25 cellular contexts compared by ENCODE assay signal in genomic region chr5:76781775-76782174, GRCh38. TPM values are rescaled to one million over a fixed set of nuclear protein-coding genes. Genes with fewer than 3 reads are reported as not detected.
DNase-seq lines count a peak whose midpoint lies in the region; ATAC-seq, FAIRE-seq and TF ChIP-seq lines count a peak whose summit lies in the region.
"Had no signal": no experiment of that assay in that cellular context is flagged by ENCODE, and none has a peak within 500 bp of the region (broad histone marks: within the 10 kb centered on the region; RNA-seq: fewer than 3 reads in every experiment).

No MANE protein-coding gene starts in this region.

- H3K27me3 ChIP-seq in IMR-90 (ENCODE audit: control insufficient read depth, insufficient read depth, low read length): no peaks in the 10 kb centered on the region
- H3K27me3 ChIP-seq in H1 (replicated peaks in 1 of 4; ENCODE audit: control insufficient read depth in 3 of 4, extremely low read depth in 1 of 4, insufficient read depth in 3 of 4, low read length in 3 of 4): no peaks in the 10 kb centered on the region
- H3K27me3 ChIP-seq in neural progenitor cell: no peaks in the 10 kb centered on the region
- H3K27me3 ChIP-seq in SK-N-SH (ENCODE audit: insufficient read depth): no peaks in the 10 kb centered on the region
- H3K27me3 ChIP-seq: SJCRH30 had no signal

- no peaks in the 10 kb centered on the region for H3K36me3 Mint-ChIP-seq in neural progenitor cell
- H3K36me3 Mint-ChIP-seq: CD8-positive, alpha-beta T cell had no signal

- H3K9me3 ChIP-seq in IMR-90 (ENCODE audit: control insufficient read depth, insufficient read depth, low read length) (no peaks in the 10 kb centered on the region), H1 (ENCODE audit: insufficient read depth in 2 of 2, low read depth in 1 of 2, low read length in 1 of 2) (no peaks in the 10 kb centered on the region), neural progenitor cell (ENCODE audit: low read depth) (no peaks in the 10 kb centered on the region), SK-N-SH (no peaks in the 10 kb centered on the region)
- H3K9me3 ChIP-seq: SJCRH30 had no signal

- H3K4me3 Mint-ChIP-seq in neural progenitor cell: no peak overlapping the region
- H3K4me3 Mint-ChIP-seq: B cell; CD8-positive, alpha-beta T cell; IgD-negative memory B cell had no signal

- no peaks in the 10 kb centered on the region for H3K36me3 ChIP-seq in IMR-90 (ENCODE audit: control insufficient read depth, insufficient read depth, low read length)
- no peaks in the 10 kb centered on the region for H3K36me3 ChIP-seq in H1 (ENCODE audit: control insufficient read depth in 2 of 4, insufficient read depth in 4 of 4, low read length in 3 of 4)
- H3K36me3 ChIP-seq in neural progenitor cell: no peaks in the 10 kb centered on the region
- H3K36me3 ChIP-seq in SK-N-SH (replicated peaks in 1 of 2; ENCODE audit: control insufficient read depth in 1 of 2, insufficient read depth in 2 of 2, low read length in 1 of 2): no peaks in the 10 kb centered on the region
- H3K36me3 ChIP-seq: SJCRH30 had no signal

- dilution Hi-C loops in IMR-90 (cut with HindIII; ENCODE audit: low sequenced_read_pairs, unreplicated experiment): no loop called here

- no peak for ATAC-seq in IMR-90 (ENCODE audit: low read depth)
- no peak for ATAC-seq in HG03571 (IDR thresholded peaks at IDR 0.05; ENCODE audit: unreplicated experiment)
- ATAC-seq: CD8-positive, alpha-beta T cell; GM12878; Right ventricle myocardium inferior had no signal

- TF ChIP-seq RAD21 in IMR-90 (IDR thresholded peaks at IDR 0.05; ENCODE audit: low read length) (no peak), H1 (IDR thresholded peaks at IDR 0.05 in 1 of 2, conservative IDR thresholded peaks at IDR 0.05 in 1 of 2; ENCODE audit: low read depth in 2 of 2, low read length in 2 of 2) (no peak), SK-N-SH (IDR thresholded peaks at IDR 0.05; ENCODE audit: low read length) (no peak)

- H3K4me2 ChIP-seq in IMR-90 (ENCODE audit: low read depth, low read length) (no peak overlapping the region), H1 (ENCODE audit: insufficient read depth in 1 of 2, low read depth in 2 of 2, low read length in 2 of 2) (no peak overlapping the region), neural progenitor cell (no peak overlapping the region), SK-N-SH (no peak overlapping the region)
- H3K4me2 ChIP-seq: KMS-11 had no signal

- no peak overlapping the region for H3K4me3 ChIP-seq in IMR-90 (ENCODE audit: insufficient read depth, low read depth, low read length)
- H3K4me3 ChIP-seq in H1 (ENCODE audit: extremely low read depth in 1 of 4, insufficient read depth in 2 of 4, low read depth in 3 of 4, low read length in 4 of 4): no peak overlapping the region
- no peak overlapping the region for H3K4me3 ChIP-seq in neural progenitor cell
- no peak overlapping the region for H3K4me3 ChIP-seq in SK-N-SH (ENCODE audit: low read depth in 2 of 2, low read length in 1 of 2)
- H3K4me3 ChIP-seq: GM12878, SJCRH30 had no signal

- no peaks in the 10 kb centered on the region for H3K23me2 ChIP-seq in H1 (ENCODE audit: low read depth, low read length)

- H2AFZ ChIP-seq in IMR-90 (replicated peaks; ENCODE audit: low read length, poor library complexity): no peak overlapping the region
- 0 out of 2 replicates have a peak overlapping the region, but pooled peaks have one; percentile 14 for H2AFZ ChIP-seq in H1 (ENCODE audit: low read length)
- H2AFZ ChIP-seq in neural progenitor cell (replicated peaks): peak overlapping the region; percentile 68
- no peak overlapping the region; the same call in 1 of the 2 replicates for H2AFZ ChIP-seq in SK-N-SH (ENCODE audit: low read depth)

- CTCF ChIA-PET in IMR-90 (lab: Yijun Ruan, JAX) (interaction anchor here (0.6 kb wide), 1 partner anchor 180 kb away, joined by 7 read pairs; no protein-coding TSS in a partner anchor), H1 (lab: Charles Lee; ENCODE audit: partially characterized antibody) (interaction anchor here (0.6 to 1.1 kb wide), 2 partner anchors 37 kb away, joined by 3 read pairs; partner anchors contain the start of gene F2RL1), SK-N-SH (lab: Yijun Ruan, JAX) (no interaction called here)

- H3K56ac ChIP-seq in IMR-90 (ENCODE audit: extremely low read depth, insufficient read depth, low read length) (no peak overlapping the region), H1 (replicated peaks; ENCODE audit: insufficient read length, low read depth, low read length) (no peak overlapping the region)

- DNase-seq in IMR-90 (no peak), H1 (ENCODE audit: low read depth in 1 of 2, low spot score in 2 of 2) (no peak), neural progenitor cell (ENCODE audit: low spot score) (no peak), SK-N-SH (no peak), NCI-H1694 (lab: John Stamatoyannopoulos, UW) (no peak)
- DNase-seq in stimulated activated CD8-positive, alpha-beta memory T cell treated with anti-CD3 and anti-CD28 coated beads, Interleukin-4, amount 100 ng/mL, for 48 hours: no peak
- DNase-seq: Caco-2; CD8-positive, alpha-beta T cell; GDM1; NCI-H1092; NCI-H1436; NCI-H187 treated with DMSO at 0.1 percent for 48 hours; NCI-H2171 treated with DMSO at 0.1 percent for 48 hours; NCI-H345; NCI-H510A treated with DMSO at 0.1 percent for 48 hours; NCI-H748 treated with DMSO at 0.1 percent for 48 hours; SJCRH30 had no signal

- no peaks in the 10 kb centered on the region for H3K9me3 Mint-ChIP-seq in neural progenitor cell
- H3K9me3 Mint-ChIP-seq: CD8-positive, alpha-beta T cell had no signal

- H3K9ac ChIP-seq in IMR-90 (ENCODE audit: low read depth, low read length): no peak overlapping the region
- H3K9ac ChIP-seq in H1 (replicated peaks in 1 of 4; ENCODE audit: extremely low read depth in 1 of 4, low read depth in 3 of 4, low read length in 3 of 4): no peak overlapping the region
- no peak overlapping the region for H3K9ac ChIP-seq in neural progenitor cell
- no peak overlapping the region for H3K9ac ChIP-seq in SK-N-SH
- H3K9ac ChIP-seq: KMS-11 had no signal

- H3K18ac ChIP-seq in IMR-90 (ENCODE audit: low read depth, low read length): no peak overlapping the region
- H3K18ac ChIP-seq in H1 (ENCODE audit: extremely low read depth, low read length): no peak overlapping the region

- FAIRE-seq in H1 (lab: Jason Lieb, UNC): no peak
- FAIRE-seq: GM12878, RCC 7860 had no signal

- H4K8ac ChIP-seq in IMR-90 (ENCODE audit: low read depth in 2 of 2, low read length in 2 of 2) (no peak overlapping the region), H1 (ENCODE audit: extremely low read depth, insufficient read depth, low read length) (no peak overlapping the region)

- TF ChIP-seq EP300 in H1 (IDR thresholded peaks at IDR 0.05; ENCODE audit: borderline replicate concordance in 1 of 2, low read depth in 2 of 2, low read length in 2 of 2): no peak
- no peak for TF ChIP-seq EP300 in SK-N-SH (IDR thresholded peaks at IDR 0.05; ENCODE audit: borderline replicate concordance in 1 of 2, low read depth in 1 of 2, low read length in 1 of 2)

- H3K27ac Mint-ChIP-seq in neural progenitor cell: peak overlapping the region; percentile 27
- H3K27ac Mint-ChIP-seq: B cell; CD8-positive, alpha-beta T cell; IgD-negative memory B cell had no signal

- intact Hi-C loops in IMR-90 (cut with micrococcal nuclease): no loop called here

- POLR2A ChIA-PET in IMR-90 (lab: Charles Lee; ENCODE audit: unreplicated experiment): interaction anchor here (0.6 kb wide), 1 partner anchor 66 kb away, joined by 3 read pairs; no protein-coding TSS in a partner anchor
- POLR2A ChIA-PET in H1 (lab: Charles Lee; ENCODE audit: partially characterized antibody): interaction anchor here (2.5 kb wide), 1 partner anchor 25 kb away, joined by 15 read pairs; no protein-coding TSS in a partner anchor
- POLR2A ChIA-PET in SK-N-SH (lab: Yijun Ruan, JAX): no interaction called here

- H3K9me2 ChIP-seq in SK-N-SH: no peaks in the 10 kb centered on the region

- H4K5ac ChIP-seq in IMR-90 (ENCODE audit: low read depth, low read length) (no peak overlapping the region), H1 (ENCODE audit: insufficient read length, low read depth, low read length) (no peak overlapping the region)

- H2BK15ac ChIP-seq in IMR-90 (ENCODE audit: low read depth, low read length) (no peak overlapping the region), H1 (ENCODE audit: low read length) (no peak overlapping the region)

- no peak for TF ChIP-seq POLR2A in IMR-90 (IDR thresholded peaks at IDR 0.05; ENCODE audit: low read depth, low read length)
- TF ChIP-seq POLR2A in H1 (IDR thresholded peaks at IDR 0.05; ENCODE audit: control extremely low read depth in 1 of 2, low read depth in 2 of 2, low read length in 2 of 2): no peak

- H2AK5ac ChIP-seq in IMR-90 (ENCODE audit: low read depth, low read length) (no peak overlapping the region; the same call in 1 of the 2 replicates), H1 (ENCODE audit: low read depth, low read length) (no peak overlapping the region)

- H3K27me3 Mint-ChIP-seq in neural progenitor cell (ENCODE audit: insufficient read depth, low read depth): peaks cover 5% of the 10 kb centered on the region

- H3K23ac ChIP-seq in IMR-90 (ENCODE audit: low read depth, low read length): no peak overlapping the region
- no peak overlapping the region for H3K23ac ChIP-seq in H1 (ENCODE audit: insufficient read length)

- H2BK12ac ChIP-seq in H1 (ENCODE audit: low read depth, low read length): no peak overlapping the region

- H3K4me1 ChIP-seq in IMR-90 (ENCODE audit: control insufficient read depth, insufficient read depth, low read length) (peaks cover 1% of the 10 kb centered on the region; the same call in 1 of the 2 replicates), H1 (replicated peaks in 1 of 4; ENCODE audit: control insufficient read depth in 3 of 4, insufficient read depth in 4 of 4, low read length in 3 of 4) (peaks cover 1 to 8% (median 3%) of the 10 kb centered on the region in 4 experiments; a peak in 4 of 7 replicates), neural progenitor cell (peaks cover 10% of the 10 kb centered on the region), SK-N-SH (ENCODE audit: control insufficient read depth in 1 of 2, insufficient read depth in 2 of 2, low read depth in 1 of 2, low read length in 1 of 2) (no peaks in the 10 kb centered on the region)
- H3K4me1 ChIP-seq: SJCRH30 had no signal

- BruUV-seq in IMR-90 (replicated peaks; lab: Mats Ljungman, UMichigan): no TSS peak

- H3F3A ChIP-seq in neural progenitor cell (ENCODE audit: low read depth): peaks cover 12% of the 10 kb centered on the region
- H3F3A ChIP-seq in SK-N-SH (replicated peaks; ENCODE audit: insufficient read depth): peaks cover 9% of the 10 kb centered on the region

- no peak overlapping the region for H3K14ac ChIP-seq in IMR-90 (replicated peaks; ENCODE audit: low read depth, low read length)
- H3K14ac ChIP-seq in H1 (ENCODE audit: insufficient read length): no peak overlapping the region

- H3K9me1 ChIP-seq in IMR-90 (ENCODE audit: insufficient read depth, low read length): no peaks in the 10 kb centered on the region

- no peak overlapping the region for H2AK9ac ChIP-seq in IMR-90 (replicated peaks; ENCODE audit: low read depth, low read length, poor library complexity)

- H2BK5ac ChIP-seq in IMR-90 (ENCODE audit: low read depth, low read length, poor library complexity, severe bottlenecking) (no peak overlapping the region), H1 (ENCODE audit: low read depth, low read length) (no peak overlapping the region)

- H4K91ac ChIP-seq in IMR-90 (ENCODE audit: insufficient read depth, low read depth, low read length) (no peak overlapping the region), H1 (replicated peaks; ENCODE audit: insufficient read length, low read length) (no peak overlapping the region)

- TF ChIP-seq CTCF in IMR-90 (conservative IDR thresholded peaks at IDR 0.05; ENCODE audit: low read depth, low read length) (no peak), H1 (IDR thresholded peaks at IDR 0.05; ENCODE audit: control extremely low read depth in 1 of 3, insufficient read depth in 1 of 3, low read depth in 1 of 3, low read length in 3 of 3) (no peak), neural progenitor cell (IDR thresholded peaks at IDR 0.05) (no peak), SK-N-SH (IDR thresholded peaks at IDR 0.05) (no peak)

- WGBS in IMR-90 (ENCODE audit: extremely low coverage in 2 of 2, insufficient read length in 1 of 2), 2 experiments: 100% methylated on average over 1 of the region's 10 CpGs; no CpG with 5 or more reads in 1 of the 2 experiments
- whole genome bisulfite sequencing in H1 (ENCODE audit: extremely low coverage in 1 of 2, insufficient coverage in 1 of 2, insufficient read length in 1 of 2, insufficient replicate concordance in 2 of 2, low coverage in 1 of 2, low lambda C conversion rate in 2 of 2, missing lambda C conversion rate in 1 of 2), 2 experiments: 83% methylated on average over 4 of the region's 10 CpGs; no CpG with 5 or more reads in 1 of the 2 experiments
- 93% methylated on average over 10 of the region's 10 CpGs for WGBS in SK-N-SH (ENCODE audit: low lambda C conversion rate)

- H3K79me1 ChIP-seq in IMR-90 (ENCODE audit: low read depth in 1 of 2, low read length in 2 of 2) (no peaks in the 10 kb centered on the region), H1 (ENCODE audit: low read depth, low read length) (no peaks in the 10 kb centered on the region)

- no peaks in the 10 kb centered on the region for H3K79me2 ChIP-seq in H1 (ENCODE audit: control insufficient read depth in 1 of 2, insufficient read depth in 2 of 2, low read length in 2 of 2)
- H3K79me2 ChIP-seq in neural progenitor cell (ENCODE audit: low read depth): no peaks in the 10 kb centered on the region
- no peaks in the 10 kb centered on the region for H3K79me2 ChIP-seq in SK-N-SH (ENCODE audit: insufficient read depth)

- H2BK20ac ChIP-seq in IMR-90 (ENCODE audit: low read depth, low read length) (0 out of 2 replicates have a peak overlapping the region, but pooled peaks have one; percentile 40), H1 (ENCODE audit: low read length) (no peak overlapping the region)

- in situ Hi-C loops in IMR-90 (cut with MboI; ENCODE audit: low sequenced_read_pairs): no loop called here

- H3K27ac ChIP-seq in IMR-90 (ENCODE audit: insufficient read depth, low read length): no peak overlapping the region
- H3K27ac ChIP-seq in H1 (ENCODE audit: low read depth, low read length): no peak overlapping the region
- H3K27ac ChIP-seq in neural progenitor cell: no peak overlapping the region
- no peak overlapping the region for H3K27ac ChIP-seq in SK-N-SH (ENCODE audit: low read depth in 2 of 2, low read length in 1 of 2)
- H3K27ac ChIP-seq: C4-2B, KMS-11, SJCRH30 had no signal

- H4K20me1 ChIP-seq in IMR-90 (ENCODE audit: insufficient read depth, low read length): no peaks in the 10 kb centered on the region
- no peaks in the 10 kb centered on the region for H4K20me1 ChIP-seq in H1 (replicated peaks in 1 of 2; ENCODE audit: control insufficient read depth in 1 of 2, insufficient read depth in 2 of 2, low read length in 2 of 2)
- no peaks in the 10 kb centered on the region for H4K20me1 ChIP-seq in neural progenitor cell (ENCODE audit: low read depth)
- no peaks in the 10 kb centered on the region for H4K20me1 ChIP-seq in SK-N-SH (ENCODE audit: insufficient read depth)

- no peak overlapping the region for H3K4ac ChIP-seq in IMR-90 (ENCODE audit: low read depth, low read length)
- H3K4ac ChIP-seq in H1 (replicated peaks; ENCODE audit: insufficient read length, low read depth, low read length): no peak overlapping the region

- peaks cover 7% of the 10 kb centered on the region for H3K4me1 Mint-ChIP-seq in neural progenitor cell

- H2BK120ac ChIP-seq in IMR-90 (ENCODE audit: low read depth, low read length): no peak overlapping the region
- no peak overlapping the region for H2BK120ac ChIP-seq in H1 (replicated peaks; ENCODE audit: low read depth, low read length)

RNA-seq across cellular contexts. Expression of gene F2RL1, which starts 37.1 kb away (rescaled TPM):
- total RNA-seq in IMR-90 (2012; rRNA removed) (9.4 and 12.4 TPM in 2 replicates), neural progenitor cell (ENCODE audit: low replicate concordance) (9.3 and 10.6 TPM in 2 replicates)
- polyA plus RNA-seq in IMR-90 (2012; rRNA removed) (4.7 and 5.6 TPM in 2 replicates), H1 (2011; rRNA removed) (18.5 and 26.6 TPM in 2 replicates), SK-N-SH (2012; rRNA removed) (31.3 and 41.3 TPM in 2 replicates)
- polyA plus RNA-seq in IMR-90 (2012; cell fraction: cytosol; rRNA removed): 2.2 and 3.6 TPM in 2 replicates
- 0.47 and 2.2 TPM in 2 replicates for polyA plus RNA-seq in IMR-90 (2012; cell fraction: nucleus; rRNA removed; ENCODE audit: low replicate concordance)
- 23.2 and 23.5 TPM in 2 replicates for total RNA-seq in H1 (2021; fragmentation: NEBNext Ultra II Directional; extraction: Animal tissue kit (Norgen Biotek cat#: 25700))
- polyA plus RNA-seq in H1 (2011; cell fraction: cytosol; rRNA removed): 27.9 TPM
- polyA plus RNA-seq in H1 (2011; cell fraction: nucleus; rRNA removed): 13.0 TPM
- 21.7 to 29.2 TPM (median 25.5 TPM) in 4 replicates for polyA plus RNA-seq in H1 (2012, experiment 1 of 2)
- 8.2 TPM for polyA plus RNA-seq in H1 (2012, experiment 2 of 2)
- polyA plus RNA-seq in H1 (2013, experiment 1 of 2): 35.2 TPM
- polyA plus RNA-seq in H1 (2013, experiment 2 of 2): 36.8 TPM
- polyA minus RNA-seq in H1 (2011; rRNA and poly(A)+ RNA removed): 63.7 and 96.8 TPM in 2 replicates
- polyA minus RNA-seq in H1 (2011; cell fraction: cytosol; rRNA and poly(A)+ RNA removed): 16.1 TPM
- polyA minus RNA-seq in H1 (2011; cell fraction: nucleus; rRNA and poly(A)+ RNA removed): 14.8 TPM
- polyA plus RNA-seq in SK-N-SH (2012; cell fraction: cytosol; rRNA removed): 35.5 and 38.7 TPM in 2 replicates
- polyA plus RNA-seq in SK-N-SH (2012; cell fraction: nucleus; rRNA removed): 5.9 and 13.8 TPM in 2 replicates

Comparison
In these comparisons a context has a peak if more than half of its experiments do, and no peak if none do; other contexts are left out.
1. H2AFZ ChIP-seq: peak in H1 (single experiment) and neural progenitor cell (single experiment); none in IMR-90 (single experiment) and SK-N-SH (single experiment).